8 cellular contexts compared by ENCODE assay signal in the genomic region with DNA sequence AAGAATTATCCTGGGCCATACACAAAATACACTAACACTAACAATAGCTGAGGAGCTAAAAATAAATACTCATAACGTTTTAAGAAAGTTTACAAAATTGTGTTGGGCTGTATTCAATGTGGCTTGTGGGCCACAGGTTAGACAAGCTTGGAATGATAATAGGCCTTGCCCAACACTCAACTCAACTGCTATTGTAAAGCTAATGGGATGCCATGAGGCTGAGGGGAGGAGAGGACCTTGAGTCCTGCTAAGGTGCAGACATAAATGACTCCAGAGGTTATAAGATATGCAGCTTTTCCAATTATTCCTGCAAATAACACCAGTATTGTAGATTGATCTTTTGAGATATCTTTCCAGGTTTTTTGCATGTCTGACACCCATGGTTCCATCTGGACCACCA.
"Had no signal": no experiment of that assay in that cellular context is flagged by ENCODE, and none has a peak within 500 bp of the region (broad histone marks: within the 10 kb centered on the region; RNA-seq: fewer than 3 reads in every experiment).

No MANE protein-coding gene starts in this region.

- H3K4me1 ChIP-seq: HAP-1 had no signal

- H3K36me3 ChIP-seq: HAP-1 had no signal

- H3K27ac ChIP-seq: GM23248 had no signal

- H3K9me3 Mint-ChIP-seq: HFFc6 had no signal

- H3K27ac Mint-ChIP-seq: H9, HFFc6 had no signal

- ATAC-seq: HCT116 had no signal

- H3K9me3 ChIP-seq: HAP-1 had no signal

- DNase-seq: GM23248, GOT3, H7, H9, HCEC 1CT, HFFc6 had no signal

- H3K9ac ChIP-seq: GM23248 had no signal

- H3K4me3 ChIP-seq: GM23248, HAP-1 had no signal

- H3K4me3 Mint-ChIP-seq: H9, HFFc6 had no signal

- H2AFZ ChIP-seq: GM23248 had no signal
